ENCODE assay signal across 18 cellular contexts in the genomic region with DNA sequence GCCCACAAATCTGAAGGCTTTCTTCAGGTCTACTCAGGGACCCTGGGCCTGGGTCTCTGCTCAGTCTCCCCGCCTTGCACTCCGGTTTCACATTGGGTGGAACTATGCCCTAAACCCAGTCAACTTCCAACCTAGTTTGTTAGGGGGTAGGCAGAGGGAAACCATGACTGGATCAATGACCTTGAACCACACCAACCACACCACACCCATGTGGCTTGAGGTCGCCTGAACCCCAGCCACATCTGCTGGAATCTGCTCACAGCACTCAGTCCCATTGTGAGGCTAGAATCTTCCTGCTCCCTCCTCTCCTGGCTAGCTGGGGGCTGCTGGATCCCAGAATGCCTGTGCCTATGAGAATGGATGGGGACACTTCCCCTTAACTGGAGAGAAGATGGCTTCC. TPM values are rescaled to one million over a fixed set of nuclear protein-coding genes. Genes with fewer than 3 reads are reported as not detected.
A peak's percentile ranks its signal among the peaks of the same experiment; 100 is the strongest.
DNase-seq lines count a peak whose midpoint lies in the region; ATAC-seq and TF ChIP-seq lines count a peak whose summit lies in the region.
"Had no signal": no experiment of that assay in that cellular context is flagged by ENCODE, and none has a peak within 500 bp of the region (broad histone marks: within the 10 kb centered on the region; RNA-seq: fewer than 3 reads in every experiment).

No MANE protein-coding gene starts in this region.

- TF ChIP-seq POLR2A in esophagus squamous epithelium (IDR thresholded peaks at IDR 0.05), result no peak

- 71 to 90% methylated on average over 3 of the region's 3 CpGs for WGBS in esophagus squamous epithelium, 2 donors

- peak; percentile 53 for DNase-seq in activated naive CD4-positive, alpha-beta T cell treated with anti-CD3 and anti-CD28 coated beads, Interleukin-2, amount 10 ng/mL, durations not matched to agents 7 days and 5 days
- DNase-seq in activated naive CD4-positive, alpha-beta T cell treated with anti-CD3 and anti-CD28 coated beads, Interleukin-2, amount 50 U/mL, for 16 hours, result no peak
- no peak for DNase-seq in RWPE1 (ENCODE audit: low spot score)
- DNase-seq in esophagus squamous epithelium (lab: John Stamatoyannopoulos, UW), result no peak
- no peak for DNase-seq in stimulated activated naive CD8-positive, alpha-beta T cell treated with anti-CD3 and anti-CD28 coated beads, Interleukin-15, amount 100 ng/mL, for 72 hours
- no peak for DNase-seq in dorsolateral prefrontal cortex
- DNase-seq in left ventricle myocardium superior, result no peak
- DNase-seq: ACHN, KBM-7, NCI-H1105 treated with DMSO at 0.1 percent for 48 hours, NCI-H187 treated with DMSO at 0.1 percent for 48 hours, NCI-H446, NCI-H774, Right ventricle myocardium superior had no signal

- no peaks in the 10 kb centered on the region for H3K9me3 Mint-ChIP-seq in activated naive CD4-positive, alpha-beta T cell treated with anti-CD3 and anti-CD28 coated beads, Interleukin-2, amount 10 ng/mL, durations not matched to agents 7 days and 5 days
- no peaks in the 10 kb centered on the region for H3K9me3 Mint-ChIP-seq in stimulated activated naive CD8-positive, alpha-beta T cell treated with anti-CD3 and anti-CD28 coated beads, Interleukin-15, amount 100 ng/mL, for 72 hours
- H3K9me3 Mint-ChIP-seq: CD8-positive, alpha-beta T cell had no signal

- H3K4me1 ChIP-seq in esophagus squamous epithelium, result peaks cover 0 to 9% (median 0%) of the 10 kb centered on the region in 3 donors

- H3K27ac ChIP-seq in RWPE1 (peak overlapping the region; percentile 34), esophagus squamous epithelium (peak overlapping the region in 3 of 4 donors; percentile 11 to 46 (median 34)), dorsolateral prefrontal cortex (no peak overlapping the region)
- H3K27ac ChIP-seq: HL-60 had no signal

- peaks cover 15 to 99% (median 30%) of the 10 kb centered on the region in 3 donors for H3K36me3 ChIP-seq in esophagus squamous epithelium

- no peaks in the 10 kb centered on the region for H3K27me3 ChIP-seq in esophagus squamous epithelium
- no peaks in the 10 kb centered on the region for H3K27me3 ChIP-seq in dorsolateral prefrontal cortex

- TF ChIP-seq CTCF in RWPE1 (conservative IDR thresholded peaks at IDR 0.05; ENCODE audit: low read depth) (no peak), esophagus squamous epithelium (IDR thresholded peaks at IDR 0.05) (no peak), dorsolateral prefrontal cortex (IDR thresholded peaks at IDR 0.05 in 54 of 56, conservative IDR thresholded peaks at IDR 0.05 in 2 of 56; ENCODE audit: low read depth in 1 of 56, partially characterized antibody in 56 of 56) (no peak)

- ATAC-seq in stimulated activated naive CD8-positive, alpha-beta T cell treated with anti-CD3 and anti-CD28 coated beads, Interleukin-15, amount 100 ng/mL, for 72 hours, result peak; percentile 52
- no peak for ATAC-seq in HG02973 (IDR thresholded peaks at IDR 0.05; ENCODE audit: unreplicated experiment)
- ATAC-seq in left ventricle myocardium superior, result no peak
- ATAC-seq: CD8-positive, alpha-beta T cell; Panc1 had no signal

- H3K36me3 Mint-ChIP-seq in activated naive CD4-positive, alpha-beta T cell treated with anti-CD3 and anti-CD28 coated beads, Interleukin-2, amount 10 ng/mL, durations not matched to agents 7 days and 5 days, result peaks cover 36% of the 10 kb centered on the region

- CTCF ChIA-PET in activated naive CD4-positive, alpha-beta T cell treated with anti-CD3 and anti-CD28 coated beads, Interleukin-2, amount 10 ng/mL, durations not matched to agents 7 days and 5 days (lab: Charles Lee), result no interaction called here
- CTCF ChIA-PET in RWPE1 (lab: Yijun Ruan, JAX), result interaction anchor here (0.7 kb wide), 1 partner anchor 165 kb away, joined by 4 read pairs; no protein-coding TSS in a partner anchor

- H3K4me3 Mint-ChIP-seq in activated naive CD4-positive, alpha-beta T cell treated with anti-CD3 and anti-CD28 coated beads, Interleukin-2, amount 10 ng/mL, durations not matched to agents 7 days and 5 days, result no peak overlapping the region
- no peak overlapping the region for H3K4me3 Mint-ChIP-seq in stimulated activated naive CD8-positive, alpha-beta T cell treated with anti-CD3 and anti-CD28 coated beads, Interleukin-15, amount 100 ng/mL, for 72 hours
- H3K4me3 Mint-ChIP-seq: CD8-positive, alpha-beta T cell had no signal

- H3K4me3 ChIP-seq in esophagus squamous epithelium (no peak overlapping the region), dorsolateral prefrontal cortex (no peak overlapping the region)

- H3K4me1 Mint-ChIP-seq in activated naive CD4-positive, alpha-beta T cell treated with anti-CD3 and anti-CD28 coated beads, Interleukin-2, amount 10 ng/mL, durations not matched to agents 7 days and 5 days, result peaks cover 18% of the 10 kb centered on the region
- peaks cover 2% of the 10 kb centered on the region for H3K4me1 Mint-ChIP-seq in stimulated activated naive CD8-positive, alpha-beta T cell treated with anti-CD3 and anti-CD28 coated beads, Interleukin-15, amount 100 ng/mL, for 72 hours

- intact Hi-C loops in esophagus squamous epithelium (cut with DNase I), result no loop called here
- intact Hi-C loops in dorsolateral prefrontal cortex (cut with DNase I), result no loop called here
- intact Hi-C loops in left ventricle myocardium superior (cut with micrococcal nuclease), result no loop called here

- POLR2A ChIA-PET in RWPE1 (lab: Yijun Ruan, JAX; ENCODE audit: low non-redundant PET), result no interaction called here

- no peaks in the 10 kb centered on the region for H3K9me3 ChIP-seq in esophagus squamous epithelium

- no peak overlapping the region for H3K27ac Mint-ChIP-seq in activated naive CD4-positive, alpha-beta T cell treated with anti-CD3 and anti-CD28 coated beads, Interleukin-2, amount 10 ng/mL, durations not matched to agents 7 days and 5 days
- H3K27ac Mint-ChIP-seq in stimulated activated naive CD8-positive, alpha-beta T cell treated with anti-CD3 and anti-CD28 coated beads, Interleukin-15, amount 100 ng/mL, for 72 hours, result no peak overlapping the region
- H3K27ac Mint-ChIP-seq: CD8-positive, alpha-beta T cell had no signal

- H3K27me3 Mint-ChIP-seq in activated naive CD4-positive, alpha-beta T cell treated with anti-CD3 and anti-CD28 coated beads, Interleukin-2, amount 10 ng/mL, durations not matched to agents 7 days and 5 days, result no peaks in the 10 kb centered on the region
- H3K27me3 Mint-ChIP-seq in stimulated activated naive CD8-positive, alpha-beta T cell treated with anti-CD3 and anti-CD28 coated beads, Interleukin-15, amount 100 ng/mL, for 72 hours, result no peaks in the 10 kb centered on the region

RNA-seq across cellular contexts. Expression of a gene that starts 17.9 kb away (rescaled TPM):
- 10 to 100 TPM; 12.5 to 37.9 (median 22.4) TPM for total RNA-seq in esophagus squamous epithelium
- total RNA-seq in dorsolateral prefrontal cortex, result 10 to 100 TPM; 10.9 to 31.7 (median 19.3) TPM
- 10.5 TPM for total RNA-seq in left ventricle myocardium superior

RNA-seq across cellular contexts. Expression of a gene that starts 26.5 kb away (rescaled TPM):
- total RNA-seq in esophagus squamous epithelium (1 to 10 TPM; 1.3 to 7.0 (median 4.1) TPM), dorsolateral prefrontal cortex (10 to 100 TPM in 67 of 120 experiments, 1 to 10 TPM in 53; 1.2 to 28.5 (median 10.6) TPM), left ventricle myocardium superior (2.7 TPM)

RNA-seq across cellular contexts. Expression of a gene that starts 52.9 kb away (rescaled TPM):
- 10 to 100 TPM in 2 of 4 donors, 1 to 10 TPM in 2; 5.6 to 20.8 (median 10.2) TPM for total RNA-seq in esophagus squamous epithelium
- total RNA-seq in dorsolateral prefrontal cortex, result 100 to 1,000 TPM; 111 to 263 (median 148) TPM
- total RNA-seq in left ventricle myocardium superior, result 6.9 TPM

Comparison
In these comparisons a context has a peak if more than half of its experiments do, and no peak if none do; other contexts are left out.
1. H3K27ac ChIP-seq: peak in RWPE1 (single experiment) and esophagus squamous epithelium (3 of 4); none in dorsolateral prefrontal cortex (0 of 59).
2. RNA of a gene that starts 52.9 kb away (total RNA-seq): 111 to 263 TPM in dorsolateral prefrontal cortex; 5.6 to 20.8 TPM in esophagus squamous epithelium and 6.9 TPM in left ventricle myocardium superior (single experiment); every median in the first group is over 4 times any median in the second.